In the genomic region with DNA sequence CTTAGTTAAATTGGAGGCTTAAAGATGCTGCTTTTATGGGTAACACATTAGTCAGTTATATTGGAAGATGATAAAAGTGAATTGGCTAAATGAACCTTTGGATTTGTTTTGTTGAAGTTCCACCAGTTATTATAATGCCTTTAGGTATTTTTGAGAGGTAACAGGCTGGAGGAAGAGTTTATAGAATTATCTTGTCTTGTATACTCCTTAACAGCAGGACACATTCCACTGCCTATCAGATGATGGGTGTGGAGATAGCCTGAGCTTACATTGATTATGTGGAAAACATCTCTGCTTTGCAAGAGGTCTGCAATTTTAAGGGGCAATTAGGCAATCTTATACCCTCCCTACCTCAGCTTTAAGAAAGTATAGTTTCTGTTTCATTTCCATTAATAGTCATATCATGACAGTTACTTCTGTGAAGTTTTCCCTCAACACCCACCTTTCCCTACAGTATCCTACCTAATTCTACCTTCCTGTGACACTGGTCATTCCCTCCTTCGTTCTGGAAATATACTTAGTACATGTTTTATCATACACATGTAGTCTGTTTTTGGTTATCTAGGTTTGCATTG, we compare ENCODE assay signal across 1 cellular context.
TF ChIP-seq lines count a peak whose summit lies in the region.

No MANE protein-coding gene starts in this region.

TF ChIP-seq in K562, 482 proteins besides CTCF, POLR2A, EP300 and RAD21 (continued from another document):
- TF ChIP-seq, protein P1, sequence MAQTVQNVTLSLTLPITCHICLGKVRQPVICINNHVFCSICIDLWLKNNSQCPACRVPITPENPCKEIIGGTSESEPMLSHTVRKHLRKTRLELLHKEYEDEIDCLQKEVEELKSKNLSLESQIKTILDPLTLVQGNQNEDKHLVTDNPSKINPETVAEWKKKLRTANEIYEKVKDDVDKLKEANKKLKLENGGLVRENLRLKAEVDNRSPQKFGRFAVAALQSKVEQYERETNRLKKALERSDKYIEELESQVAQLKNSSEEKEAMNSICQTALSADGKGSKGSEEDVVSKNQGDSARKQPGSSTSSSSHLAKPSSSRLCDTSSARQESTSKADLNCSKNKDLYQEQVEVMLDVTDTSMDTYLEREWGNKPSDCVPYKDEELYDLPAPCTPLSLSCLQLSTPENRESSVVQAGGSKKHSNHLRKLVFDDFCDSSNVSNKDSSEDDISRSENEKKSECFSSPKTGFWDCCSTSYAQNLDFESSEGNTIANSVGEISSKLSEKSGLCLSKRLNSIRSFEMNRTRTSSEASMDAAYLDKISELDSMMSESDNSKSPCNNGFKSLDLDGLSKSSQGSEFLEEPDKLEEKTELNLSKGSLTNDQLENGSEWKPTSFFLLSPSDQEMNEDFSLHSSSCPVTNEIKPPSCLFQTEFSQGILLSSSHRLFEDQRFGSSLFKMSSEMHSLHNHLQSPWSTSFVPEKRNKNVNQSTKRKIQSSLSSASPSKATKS (CRISPR knock-in tag; IDR thresholded peaks at IDR 0.05): no peak
- TF ChIP-seq ARID1B (IDR thresholded peaks at IDR 0.05) (0 out of 2 replicates have a peak, but pooled peaks have one; percentile 21), CBFB (CRISPR knock-in tag; IDR thresholded peaks at IDR 0.05) (no peak), CEBPG (CRISPR knock-in tag; IDR thresholded peaks at IDR 0.05) (no peak), CEBPG (tag; conservative IDR thresholded peaks at IDR 0.05 in 1 of 2, IDR thresholded peaks at IDR 0.05 in 1 of 2) (peak in 1 of 2 experiments; percentile 29; a peak in 1 of 4 replicates), ZNF212 (CRISPR knock-in tag; IDR thresholded peaks at IDR 0.05) (no peak), TAF7 (tag; IDR thresholded peaks at IDR 0.05) (no peak)
